7 cellular contexts compared by ENCODE assay signal in the genomic region with DNA sequence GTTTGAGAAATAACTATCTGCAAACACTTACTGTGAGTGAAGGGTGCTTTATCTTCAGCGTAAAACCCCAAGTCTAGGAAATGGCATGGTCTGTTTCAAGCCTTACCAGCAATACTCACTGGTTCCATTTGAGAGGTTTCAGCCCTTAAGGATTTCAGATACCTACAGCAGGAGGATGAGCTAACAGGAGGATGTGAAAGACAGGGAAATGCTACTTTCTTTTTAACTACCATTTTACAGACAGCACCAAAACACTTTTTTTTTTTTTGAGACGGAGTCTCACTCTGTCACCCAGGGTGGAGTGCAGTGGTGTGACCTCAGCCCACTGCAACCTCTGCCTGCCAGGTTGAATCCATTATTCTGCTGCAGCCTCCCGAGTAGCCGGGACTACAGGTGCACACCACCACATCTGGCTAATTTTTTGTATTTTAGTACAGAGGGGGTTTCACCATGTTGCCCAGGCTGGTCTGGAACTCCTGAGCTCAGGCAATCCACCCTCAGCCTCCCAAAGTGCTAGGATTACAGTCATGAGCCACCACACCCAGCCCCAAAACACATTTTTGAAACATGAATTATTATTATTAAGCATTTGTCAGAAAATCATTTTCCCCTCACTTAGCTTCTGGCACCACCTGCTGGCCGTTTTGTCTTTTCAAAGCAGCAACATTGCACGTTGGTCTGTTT. TPM values are rescaled to one million over a fixed set of nuclear protein-coding genes. Genes with fewer than 3 reads are reported as not detected.
DNase-seq lines count a peak whose midpoint lies in the region; ATAC-seq and TF ChIP-seq lines count a peak whose summit lies in the region.

No MANE protein-coding gene starts in this region.

- intact Hi-C loops in activated B cell treated with CpG ODN at 0.5 μM for 24 hours (cut with micrococcal nuclease) = loop anchor here (1.0 to 10.0 kb wide), 7 partner anchors 194 to 737 kb away; a partner anchor contains a TSS
- intact Hi-C loops in right lobe of liver (cut with DNase I) = loop anchor here (5.0 to 10.0 kb wide), 2 partner anchors 85 to 253 kb away; a partner anchor contains a TSS

- TF ChIP-seq POLR2A in right lobe of liver (IDR thresholded peaks at IDR 0.05) = no peak

- peaks cover 69% of the 10 kb centered on the region for H3K4me1 Mint-ChIP-seq in activated B cell treated with CpG ODN at 0.5 μM for 24 hours

- peak overlapping the region; percentile 82 for H3K27ac Mint-ChIP-seq in activated B cell treated with CpG ODN at 0.5 μM for 24 hours

- H3K27me3 Mint-ChIP-seq in activated B cell treated with CpG ODN at 0.5 μM for 24 hours = peaks cover 3% of the 10 kb centered on the region

- no peaks in the 10 kb centered on the region for H3K9me3 ChIP-seq in right lobe of liver

- peak; percentile 86 for DNase-seq in NCI-H2029 (lab: John Stamatoyannopoulos, UW)
- peak; percentile 43 for DNase-seq in activated B cell treated with CpG ODN at 0.5 μM for 24 hours
- DNase-seq in cerebellar cortex (ENCODE audit: low spot score) = peak; percentile 72
- peak in 2 of 3 donors; percentile 63 for DNase-seq in right lobe of liver
- peak; percentile 41 to 64 (median 45) for DNase-seq in stimulated activated CD4-positive, alpha-beta T cell treated with anti-CD3 and anti-CD28 coated beads, TNF-alpha, amount 100 ng/mL, for 48 hours (ENCODE audit: low read depth in 3 of 3)
- DNase-seq in ecto neural progenitor cell (ENCODE audit: low spot score) = no peak

- CTCF ChIA-PET in activated B cell treated with CpG ODN at 0.5 μM for 24 hours (lab: Charles Lee) = interaction anchor here (0.6 to 6.5 kb wide), 35 partner anchors 9 to 600 kb away, joined by 3 to 106 read pairs (median 4); a partner anchor contains a TSS

- H3K4me1 ChIP-seq in right lobe of liver = peaks cover 0 to 19% (median 2%) of the 10 kb centered on the region in 4 donors

- POLR2A ChIA-PET in activated B cell treated with CpG ODN at 0.5 μM for 24 hours (lab: Charles Lee) = interaction anchor here (0.6 to 3.2 kb wide), 14 partner anchors 9 to 737 kb away, joined by 3 to 19 read pairs (median 4); a partner anchor contains a TSS

- no peak for ATAC-seq in activated B cell treated with CpG ODN at 0.5 μM for 24 hours (ENCODE audit: low read depth)
- peak in 1 of 4 donors; percentile 25 for ATAC-seq in right lobe of liver

- no peak overlapping the region for H3K27ac ChIP-seq in right lobe of liver

- H3K27me3 ChIP-seq in right lobe of liver = no peaks in the 10 kb centered on the region

- TF ChIP-seq CTCF in GM12872 (IDR thresholded peaks at IDR 0.05; ENCODE audit: insufficient read depth, low read depth, low read length) (peak; percentile 64), activated B cell treated with CpG ODN at 0.5 μM for 24 hours (IDR thresholded peaks at IDR 0.05) (no peak), right lobe of liver (IDR thresholded peaks at IDR 0.05) (peak; percentile 69 to 81 (median 76))

- H3K36me3 ChIP-seq in right lobe of liver = peaks cover 0 to 5% (median 2%) of the 10 kb centered on the region in 4 donors

- H3K36me3 Mint-ChIP-seq in activated B cell treated with CpG ODN at 0.5 μM for 24 hours (ENCODE audit: low read depth) = peaks cover 30% of the 10 kb centered on the region

- no peaks in the 10 kb centered on the region for H3K9me3 Mint-ChIP-seq in activated B cell treated with CpG ODN at 0.5 μM for 24 hours

- H3K4me3 Mint-ChIP-seq in activated B cell treated with CpG ODN at 0.5 μM for 24 hours = peak overlapping the region; percentile 70

- 42% methylated on average over 4 of the region's 6 CpGs for WGBS in right lobe of liver (ENCODE audit: insufficient coverage, low coverage, low lambda C conversion rate, missing lambda C conversion rate)

- H3K4me3 ChIP-seq in right lobe of liver = no peak overlapping the region

RNA-seq across cellular contexts. Expression of a gene that starts 4.6 kb away (rescaled TPM):
- total RNA-seq in activated B cell treated with CpG ODN at 0.5 μM for 24 hours (23.5 and 23.6 TPM in 2 replicates), right lobe of liver (1 to 10 TPM; 6.5 to 8.6 (median 7.4) TPM)

RNA-seq across cellular contexts. Expression of a gene that starts 4.8 kb away (rescaled TPM):
- total RNA-seq in activated B cell treated with CpG ODN at 0.5 μM for 24 hours = 37.3 and 47.2 TPM in 2 replicates
- total RNA-seq in right lobe of liver = 10 to 100 TPM; 14.5 to 25.7 (median 19.1) TPM

RNA-seq across cellular contexts. Expression of a gene that starts 33.9 kb away (rescaled TPM):
- 9.1 and 11.9 TPM in 2 replicates for total RNA-seq in activated B cell treated with CpG ODN at 0.5 μM for 24 hours
- 10 to 100 TPM; 24.9 to 44.0 (median 33.0) TPM for total RNA-seq in right lobe of liver
